24 cellular contexts compared by ENCODE assay signal in genomic region chr22:24170632-24171031, GRCh38. TPM values are rescaled to one million over a fixed set of nuclear protein-coding genes. Genes with fewer than 3 reads are reported as not detected.
"Had no signal": no experiment of that assay in that cellular context is flagged by ENCODE, and none has a peak within 500 bp of the region (broad histone marks: within the 10 kb centered on the region; RNA-seq: fewer than 3 reads in every experiment).

No MANE protein-coding gene starts in this region.

- H3K27me3 Mint-ChIP-seq: activated CD4-positive, alpha-beta T cell treated with anti-CD3 and anti-CD28 coated beads for 36 hours; activated CD8-positive, alpha-beta T cell treated with anti-CD3 and anti-CD28 coated beads for 36 hours; activated naive CD8-positive, alpha-beta T cell treated with anti-CD3 and anti-CD28 coated beads, Interleukin-2, amount 10 ng/mL, durations not matched to agents 7 days and 5 days; IgD-negative memory B cell; T-cell had no signal

- H3K36me3 Mint-ChIP-seq: IgD-negative memory B cell had no signal

- H3K27ac ChIP-seq: PC-9, SK-N-MC, WERI-Rb-1 had no signal

- H3K9me3 Mint-ChIP-seq: activated CD8-positive, alpha-beta T cell treated with anti-CD3 and anti-CD28 coated beads for 36 hours; activated naive CD8-positive, alpha-beta T cell treated with anti-CD3 and anti-CD28 coated beads, Interleukin-2, amount 10 ng/mL, durations not matched to agents 7 days and 5 days; activated T-helper 1 cell treated with anti-CD3 and anti-CD28 coated beads, Interleukin-12 subunit alpha, Interleukin-12 subunit beta, Interleukin-2, Interleukin-4 antibody, amounts not matched to agents 30 ng/mL and 10 ng/mL and 1 ng/mL, durations not matched to agents 14 hours and 24 hours and 36 hours; IgD-negative memory B cell; T-cell had no signal

- H3K4me2 ChIP-seq: PC-9 had no signal

- H3K27ac Mint-ChIP-seq: activated CD4-positive, alpha-beta T cell treated with anti-CD3 and anti-CD28 coated beads for 36 hours; activated naive CD8-positive, alpha-beta T cell treated with anti-CD3 and anti-CD28 coated beads, Interleukin-2, amount 10 ng/mL, durations not matched to agents 7 days and 5 days; activated T-helper 1 cell treated with anti-CD3 and anti-CD28 coated beads, Interleukin-12 subunit alpha, Interleukin-12 subunit beta, Interleukin-2, Interleukin-4 antibody, amounts not matched to agents 30 ng/mL and 10 ng/mL and 1 ng/mL, durations not matched to agents 14 hours and 24 hours and 36 hours; IgD-negative memory B cell had no signal

- DNase-seq: activated CD4-positive, alpha-beta T cell treated with anti-CD3 and anti-CD28 coated beads for 36 hours; activated CD4-positive, alpha-beta T cell treated with anti-CD3 and anti-CD28 coated beads, Interleukin-2, amount 50 U/mL, for 1 hour; activated CD8-positive, alpha-beta memory T cell treated with anti-CD3 and anti-CD28 coated beads, Interleukin-2, amount 50 U/mL, for 4 hours; activated CD8-positive, alpha-beta T cell treated with anti-CD3 and anti-CD28 coated beads for 36 hours; activated effector memory CD4-positive, alpha-beta T cell treated with Interleukin-2 at 50 U/mL for 16 hours; activated naive CD4-positive, alpha-beta T cell; activated naive CD8-positive, alpha-beta T cell treated with anti-CD3 and anti-CD28 coated beads, Interleukin-2, amount 10 ng/mL, durations not matched to agents 7 days and 5 days; activated T-cell treated with anti-CD3 and anti-CD28 coated beads, Interleukin-2, amount 50 U/mL, for 1 hour; aorta; central memory CD4-positive, alpha-beta T cell; KG1; NCI-H1048; NCI-H1930; NCI-H2171; NCI-H446 treated with DMSO at 0.1 percent for 48 hours; NCI-H524 treated with DMSO at 0.1 percent for 48 hours; NCI-H748 treated with DMSO at 0.1 percent for 48 hours; PC-9; T-cell; WERI-Rb-1 had no signal

- H3K4me3 ChIP-seq: PC-9, SK-N-MC had no signal

- H3K4me1 Mint-ChIP-seq: activated CD4-positive, alpha-beta T cell treated with anti-CD3 and anti-CD28 coated beads for 36 hours; IgD-negative memory B cell had no signal

- ATAC-seq: activated CD4-positive, alpha-beta T cell treated with anti-CD3 and anti-CD28 coated beads for 36 hours; Right ventricle myocardium inferior; T-cell had no signal

- H2AFZ ChIP-seq: PC-9 had no signal

- H3K4me3 Mint-ChIP-seq: activated CD4-positive, alpha-beta T cell treated with anti-CD3 and anti-CD28 coated beads for 36 hours; activated CD8-positive, alpha-beta T cell treated with anti-CD3 and anti-CD28 coated beads for 36 hours; activated naive CD8-positive, alpha-beta T cell treated with anti-CD3 and anti-CD28 coated beads, Interleukin-2, amount 10 ng/mL, durations not matched to agents 7 days and 5 days; activated T-helper 1 cell treated with anti-CD3 and anti-CD28 coated beads, Interleukin-12 subunit alpha, Interleukin-12 subunit beta, Interleukin-2, Interleukin-4 antibody, amounts not matched to agents 30 ng/mL and 10 ng/mL and 1 ng/mL, durations not matched to agents 14 hours and 24 hours and 36 hours; IgD-negative memory B cell; T-cell had no signal

RNA-seq across cellular contexts. Expression of gene SUSD2, which starts 10.7 kb away (rescaled TPM):
- polyA plus RNA-seq: IgD-negative memory B cell had no signal
